ENCODE assay signal across 30 cellular contexts in genomic region chr5:93461751-93462150, GRCh38.
DNase-seq lines count a peak whose midpoint lies in the region; ATAC-seq, FAIRE-seq and TF ChIP-seq lines count a peak whose summit lies in the region.
"Had no signal": no experiment of that assay in that cellular context is flagged by ENCODE, and none has a peak within 500 bp of the region (broad histone marks: within the 10 kb centered on the region; RNA-seq: fewer than 3 reads in every experiment).

No MANE protein-coding gene starts in this region.

- no peak overlapping the region for H3K4me3 ChIP-seq in bronchial epithelial cell (ENCODE audit: low read depth, low read length)
- H3K4me3 ChIP-seq: esophagus squamous epithelium, heart left ventricle, left lung, ovary had no signal

- TF ChIP-seq CTCF in bronchial epithelial cell (IDR thresholded peaks at IDR 0.05; ENCODE audit: insufficient read depth, low read length, severe bottlenecking), result no peak

- H3K36me3 Mint-ChIP-seq in stimulated activated effector memory CD8-positive, alpha-beta T cell treated with anti-CD3 and anti-CD28 coated beads, Interleukin-12 subunit alpha, Interleukin-12 subunit beta, amount 100 ng/mL, for 72 hours, result no peaks in the 10 kb centered on the region
- H3K36me3 Mint-ChIP-seq: activated CD8-positive, alpha-beta memory T cell treated with anti-CD3 and anti-CD28 coated beads, Interleukin-2, amount 10 ng/mL, durations not matched to agents 7 days and 5 days; CD4-positive, alpha-beta memory T cell had no signal

- FAIRE-seq in bronchial epithelial cell (lab: Jason Lieb, UNC), result no peak
- FAIRE-seq: colon, GM12891, urothelium cell line had no signal

- DNase-seq in EL (peak; percentile 60), LHCN-M2 (ENCODE audit: low read depth) (peak; percentile 74), bronchial epithelial cell (ENCODE audit: low read depth) (peak; percentile 7), myocyte (ENCODE audit: low read depth) (peak; percentile 3), HuH-7.5 (ENCODE audit: low spot score) (no peak)
- no peak for DNase-seq in NK-92 treated with Interleukin-12 subunit alpha and Interleukin-12 subunit beta, amount 100 ng/mL, for 24 hours (lab: John Stamatoyannopoulos, UW)
- no peak for DNase-seq in stimulated activated effector memory CD8-positive, alpha-beta T cell treated with anti-CD3 and anti-CD28 coated beads, Interleukin-12 subunit alpha, Interleukin-12 subunit beta, amount 100 ng/mL, for 72 hours (ENCODE audit: low spot score in 2 of 2)
- DNase-seq: activated CD4-positive, alpha-beta T cell treated with anti-CD3 and anti-CD28 coated beads, Interleukin-2, amount 10 ng/mL, durations not matched to agents 24 days and 14 days; activated CD8-positive, alpha-beta memory T cell treated with anti-CD3 and anti-CD28 coated beads, Interleukin-2, amount 10 ng/mL, durations not matched to agents 7 days and 5 days; CD4-positive, alpha-beta memory T cell; effector memory CD4-positive, alpha-beta T cell; esophagus squamous epithelium; GDM1; heart left ventricle; left lung; midbrain; NCI-H1105; NCI-H2029; ovary; right cardiac atrium; stimulated activated CD8-positive, alpha-beta memory T cell treated with anti-CD3 and anti-CD28 coated beads, Interleukin-4, amount 100 ng/mL, for 48 hours; T-helper 17 cell had no signal

- H3K9me3 Mint-ChIP-seq in stimulated activated effector memory CD8-positive, alpha-beta T cell treated with anti-CD3 and anti-CD28 coated beads, Interleukin-12 subunit alpha, Interleukin-12 subunit beta, amount 100 ng/mL, for 72 hours, result peaks cover 10% of the 10 kb centered on the region

- no peak for ATAC-seq in GM21786 (IDR thresholded peaks at IDR 0.05; ENCODE audit: unreplicated experiment)
- no peak for ATAC-seq in stimulated activated effector memory CD8-positive, alpha-beta T cell treated with anti-CD3 and anti-CD28 coated beads, Interleukin-12 subunit alpha, Interleukin-12 subunit beta, amount 100 ng/mL, for 72 hours
- ATAC-seq: activated CD8-positive, alpha-beta memory T cell treated with anti-CD3 and anti-CD28 coated beads, Interleukin-2, amount 10 ng/mL, durations not matched to agents 7 days and 5 days; heart left ventricle; left lung; right cardiac atrium; T-helper 17 cell had no signal

- H3K36me3 ChIP-seq in bronchial epithelial cell (ENCODE audit: control insufficient read depth, insufficient read depth, low read length), result no peaks in the 10 kb centered on the region
- H3K36me3 ChIP-seq: esophagus squamous epithelium, heart left ventricle, left lung, ovary had no signal

- no peak overlapping the region for H3K4me3 Mint-ChIP-seq in stimulated activated effector memory CD8-positive, alpha-beta T cell treated with anti-CD3 and anti-CD28 coated beads, Interleukin-12 subunit alpha, Interleukin-12 subunit beta, amount 100 ng/mL, for 72 hours
- H3K4me3 Mint-ChIP-seq: activated CD4-positive, alpha-beta T cell treated with anti-CD3 and anti-CD28 coated beads, Interleukin-2, amount 10 ng/mL, durations not matched to agents 24 days and 14 days; activated CD8-positive, alpha-beta memory T cell treated with anti-CD3 and anti-CD28 coated beads, Interleukin-2, amount 10 ng/mL, durations not matched to agents 7 days and 5 days; activated naive CD4-positive, alpha-beta T cell treated with anti-CD3 and anti-CD28 coated beads, Interleukin-2, amount 50 U/mL, for 24 hours; activated T-helper 1 cell treated with anti-CD3 and anti-CD28 coated beads, Interleukin-12 subunit alpha, Interleukin-12 subunit beta, Interleukin-2, Interleukin-4 antibody, amounts not matched to agents 30 ng/mL and 10 ng/mL and 1 ng/mL, durations not matched to agents 14 hours and 24 hours and 36 hours; brain; CD4-positive, alpha-beta memory T cell; nephron; T-helper 17 cell had no signal

- H3K27me3 ChIP-seq in bronchial epithelial cell (ENCODE audit: control insufficient read depth, insufficient read depth, low read length), result no peaks in the 10 kb centered on the region
- H3K27me3 ChIP-seq: esophagus squamous epithelium, heart left ventricle, left lung, ovary had no signal

- no peaks in the 10 kb centered on the region for H3K4me1 Mint-ChIP-seq in stimulated activated effector memory CD8-positive, alpha-beta T cell treated with anti-CD3 and anti-CD28 coated beads, Interleukin-12 subunit alpha, Interleukin-12 subunit beta, amount 100 ng/mL, for 72 hours
- H3K4me1 Mint-ChIP-seq: activated CD4-positive, alpha-beta T cell treated with anti-CD3 and anti-CD28 coated beads, Interleukin-2, amount 10 ng/mL, durations not matched to agents 24 days and 14 days; activated CD8-positive, alpha-beta memory T cell treated with anti-CD3 and anti-CD28 coated beads, Interleukin-2, amount 10 ng/mL, durations not matched to agents 7 days and 5 days; activated naive CD4-positive, alpha-beta T cell treated with anti-CD3 and anti-CD28 coated beads, Interleukin-2, amount 50 U/mL, for 24 hours; brain; CD4-positive, alpha-beta memory T cell; nephron; T-helper 17 cell had no signal

- H3K27ac Mint-ChIP-seq in stimulated activated effector memory CD8-positive, alpha-beta T cell treated with anti-CD3 and anti-CD28 coated beads, Interleukin-12 subunit alpha, Interleukin-12 subunit beta, amount 100 ng/mL, for 72 hours, result no peak overlapping the region
- H3K27ac Mint-ChIP-seq: activated CD4-positive, alpha-beta T cell treated with anti-CD3 and anti-CD28 coated beads, Interleukin-2, amount 10 ng/mL, durations not matched to agents 24 days and 14 days; activated CD8-positive, alpha-beta memory T cell treated with anti-CD3 and anti-CD28 coated beads, Interleukin-2, amount 10 ng/mL, durations not matched to agents 7 days and 5 days; activated naive CD4-positive, alpha-beta T cell treated with anti-CD3 and anti-CD28 coated beads, Interleukin-2, amount 50 U/mL, for 24 hours; activated T-helper 1 cell treated with anti-CD3 and anti-CD28 coated beads, Interleukin-12 subunit alpha, Interleukin-12 subunit beta, Interleukin-2, Interleukin-4 antibody, amounts not matched to agents 30 ng/mL and 10 ng/mL and 1 ng/mL, durations not matched to agents 14 hours and 24 hours and 36 hours; brain; CD4-positive, alpha-beta memory T cell; nephron; T-helper 17 cell had no signal

Comparison
In these comparisons a context has a peak if more than half of its experiments do, and no peak if none do; other contexts are left out.
1. DNase-seq: peak in EL (single experiment), LHCN-M2 (single experiment), bronchial epithelial cell (single experiment) and myocyte (single experiment); none in HuH-7.5 (single experiment), NK-92 treated with Interleukin-12 subunit alpha and Interleukin-12 subunit beta, amount 100 ng/mL, for 24 hours (single experiment) and stimulated activated effector memory CD8-positive, alpha-beta T cell treated with anti-CD3 and anti-CD28 coated beads, Interleukin-12 subunit alpha, Interleukin-12 subunit beta, amount 100 ng/mL, for 72 hours (0 of 2).